Comparison of ENCODE assay signal across 23 cellular contexts in the genomic region with DNA sequence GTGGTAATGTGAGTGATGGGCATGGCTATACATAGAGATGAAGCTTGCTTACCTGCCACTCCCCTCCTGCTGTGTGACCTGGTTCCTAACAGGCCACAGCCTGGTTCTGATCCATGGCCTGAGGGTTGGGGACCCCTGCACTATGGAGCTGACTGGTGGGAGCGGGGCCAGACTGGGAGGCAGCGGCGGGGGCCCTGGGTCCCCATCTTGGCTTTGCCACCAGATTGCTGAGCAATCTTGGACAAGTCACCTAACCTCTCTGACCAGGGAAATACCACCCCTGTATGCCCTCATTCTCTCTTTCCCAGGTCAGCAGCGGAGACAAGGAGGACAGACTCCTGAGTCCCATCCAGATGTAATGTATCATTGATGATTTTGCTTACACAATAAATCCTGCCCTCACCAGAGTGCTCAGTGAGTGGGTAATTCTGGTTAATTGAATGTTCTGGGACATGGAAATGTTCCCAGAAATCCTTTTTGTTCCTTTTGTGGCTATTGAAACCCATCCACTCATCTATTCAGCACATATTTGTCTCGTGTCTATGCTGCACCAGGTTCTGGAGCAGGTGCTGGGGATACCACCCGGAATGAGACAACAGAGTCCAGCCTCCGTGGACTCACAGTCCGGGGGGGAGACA. TPM values are rescaled to one million over a fixed set of nuclear protein-coding genes. Genes with fewer than 3 reads are reported as not detected.
DNase-seq lines count a peak whose midpoint lies in the region; ATAC-seq and TF ChIP-seq lines count a peak whose summit lies in the region.
"Had no signal": no experiment of that assay in that cellular context is flagged by ENCODE, and none has a peak within 500 bp of the region (broad histone marks: within the 10 kb centered on the region; RNA-seq: fewer than 3 reads in every experiment).

No MANE protein-coding gene starts in this region.

- peaks cover 14 to 21% (median 17%) of the 10 kb centered on the region in 3 donors for H3K4me1 Mint-ChIP-seq in IgD-negative memory B cell
- H3K4me1 Mint-ChIP-seq in memory B cell = peaks cover 20% of the 10 kb centered on the region

- H3K79me2 ChIP-seq in osteoblast (ENCODE audit: insufficient read depth, low read length) = peaks cover 6% of the 10 kb centered on the region

- H3K27ac Mint-ChIP-seq in IgD-negative memory B cell (peak overlapping the region in 2 of 3 donors; percentile 11 to 47), memory B cell (peak overlapping the region; percentile 84)
- H3K27ac Mint-ChIP-seq: activated T-cell treated with anti-CD3 and anti-CD28 coated beads, Interleukin-2, amount 50 U/mL, for 24 hours; T-helper 2 cell treated with Interferon-gamma antibody and Interleukin-4, amounts not matched to agents 5 μg/mL and 100 μg/mL, for 36 hours had no signal

- H3K9ac ChIP-seq in stomach smooth muscle (ENCODE audit: low read length in 2 of 2) = no peak overlapping the region
- H3K9ac ChIP-seq: BLaER1 had no signal

- TF ChIP-seq CTCF in ascending aorta (IDR thresholded peaks at IDR 0.05) (no peak), left lung (IDR thresholded peaks at IDR 0.05) (no peak), osteoblast (IDR thresholded peaks at IDR 0.05; ENCODE audit: extremely low read depth, low read depth, low read length) (no peak)

- H3K27me3 ChIP-seq in ascending aorta (no peaks in the 10 kb centered on the region), stomach smooth muscle (ENCODE audit: control insufficient read depth in 1 of 2, insufficient read depth in 2 of 2, low read length in 2 of 2) (no peaks in the 10 kb centered on the region), left lung (peaks cover 0 to 35% of the 10 kb centered on the region in 2 donors), osteoblast (ENCODE audit: insufficient read depth, low read length) (no peaks in the 10 kb centered on the region)
- H3K27me3 ChIP-seq: BLaER1 had no signal

- H3K4me3 Mint-ChIP-seq in IgD-negative memory B cell (peak overlapping the region in 2 of 4 donors; percentile 21 to 89), memory B cell (peak overlapping the region; percentile 24)
- H3K4me3 Mint-ChIP-seq: activated T-cell treated with anti-CD3 and anti-CD28 coated beads, Interleukin-2, amount 50 U/mL, for 24 hours; T-helper 2 cell treated with Interferon-gamma antibody and Interleukin-4, amounts not matched to agents 5 μg/mL and 100 μg/mL, for 36 hours had no signal

- intact Hi-C loops in ascending aorta (cut with DNase I) = no loop called here
- intact Hi-C loops in left lung (cut with DNase I) = no loop called here

- H3K9me3 Mint-ChIP-seq in IgD-negative memory B cell (no peaks in the 10 kb centered on the region), memory B cell (no peaks in the 10 kb centered on the region)
- H3K9me3 Mint-ChIP-seq: activated T-cell treated with anti-CD3 and anti-CD28 coated beads, Interleukin-2, amount 50 U/mL, for 24 hours; T-helper 2 cell treated with Interferon-gamma antibody and Interleukin-4, amounts not matched to agents 5 μg/mL and 100 μg/mL, for 36 hours had no signal

- H3K36me3 ChIP-seq in ascending aorta = no peaks in the 10 kb centered on the region
- H3K36me3 ChIP-seq in stomach smooth muscle (ENCODE audit: control insufficient read depth in 2 of 2, insufficient read depth in 2 of 2, low read length in 2 of 2) = no peaks in the 10 kb centered on the region
- H3K36me3 ChIP-seq in left lung = no peaks in the 10 kb centered on the region
- no peaks in the 10 kb centered on the region for H3K36me3 ChIP-seq in osteoblast (ENCODE audit: insufficient read depth, low read length)
- H3K36me3 ChIP-seq: BLaER1, lower lobe of right lung, prostate gland had no signal

- no peak overlapping the region for H3K4me3 ChIP-seq in ascending aorta
- no peak overlapping the region for H3K4me3 ChIP-seq in stomach smooth muscle (ENCODE audit: low read length in 2 of 2)
- no peak overlapping the region for H3K4me3 ChIP-seq in left lung
- no peak overlapping the region for H3K4me3 ChIP-seq in osteoblast (ENCODE audit: insufficient read depth, low read length)
- H3K4me3 ChIP-seq: BLaER1, K562, lower lobe of right lung, prostate gland had no signal

- no peaks in the 10 kb centered on the region for H4K20me1 ChIP-seq in osteoblast (ENCODE audit: insufficient read depth, low read length)
- H4K20me1 ChIP-seq: BLaER1 had no signal

- H3K36me3 Mint-ChIP-seq in IgD-negative memory B cell (no peaks in the 10 kb centered on the region), memory B cell (no peaks in the 10 kb centered on the region)

- H3K4me1 ChIP-seq in ascending aorta (peaks cover 21 to 26% of the 10 kb centered on the region in 2 donors), stomach smooth muscle (ENCODE audit: control insufficient read depth, insufficient read depth, low read length) (peaks cover 66% of the 10 kb centered on the region), left lung (peaks cover 5 to 11% of the 10 kb centered on the region in 2 donors), osteoblast (ENCODE audit: insufficient read depth, low read length) (peaks cover 10% of the 10 kb centered on the region)

- DNase-seq in ascending aorta (ENCODE audit: low spot score in 2 of 2) (no peak), memory B cell (ENCODE audit: low spot score in 2 of 2) (no peak), left lung (no peak), osteoblast (ENCODE audit: insufficient read length, low spot score, missing footprints) (no peak)
- DNase-seq: ACHN; activated CD4-positive, alpha-beta T cell treated with anti-CD3 and anti-CD28 coated beads for 48 hours; activated gamma-delta T cell treated with Interleukin-2 at 50 U/mL for 16 hours; activated T-cell treated with anti-CD3 and anti-CD28 coated beads, Interleukin-2, amount 50 U/mL, for 24 hours; cerebellar nuclear complex; lower lobe of right lung; NCI-H1417 treated with DMSO at 0.1 percent for 48 hours; PC-3; SHP77; stimulated activated CD4-positive, alpha-beta T cell treated with anti-CD3 and anti-CD28 coated beads, Interleukin-15, amount 100 ng/mL, for 24 hours; stimulated activated naive CD4-positive, alpha-beta T cell treated with Interleukin-2 at 50 U/mL for 16 hours had no signal

- no peak overlapping the region for H3K4me2 ChIP-seq in osteoblast (ENCODE audit: insufficient read depth, low read length)

- ATAC-seq in memory B cell (ENCODE audit: low read depth) (no peak), left lung (no peak), HG02884 (IDR thresholded peaks at IDR 0.05; ENCODE audit: unreplicated experiment) (no peak)
- ATAC-seq: K562, lower lobe of right lung, PC-3 had no signal

- H3K27me3 Mint-ChIP-seq in IgD-negative memory B cell (peaks cover 11% of the 10 kb centered on the region), memory B cell (peaks cover 12% of the 10 kb centered on the region)

- H3K9me3 ChIP-seq in ascending aorta (no peaks in the 10 kb centered on the region), stomach smooth muscle (ENCODE audit: control insufficient read depth in 2 of 2, low read length in 2 of 2) (no peaks in the 10 kb centered on the region), left lung (no peaks in the 10 kb centered on the region), osteoblast (ENCODE audit: low read depth, low read length) (no peaks in the 10 kb centered on the region)
- H3K9me3 ChIP-seq: BLaER1, lower lobe of right lung, prostate gland had no signal

- no peak overlapping the region for H2AFZ ChIP-seq in osteoblast (ENCODE audit: low read length)

- H3K27ac ChIP-seq in ascending aorta = peak overlapping the region; percentile 1 to 8
- peak overlapping the region; percentile 41 for H3K27ac ChIP-seq in stomach smooth muscle (ENCODE audit: low read length)
- no peak overlapping the region for H3K27ac ChIP-seq in left lung
- no peak overlapping the region for H3K27ac ChIP-seq in osteoblast (ENCODE audit: low read depth, low read length)
- H3K27ac ChIP-seq: BLaER1, lower lobe of right lung, VCaP had no signal

RNA-seq across cellular contexts. Expression of a gene that starts 4.1 kb away (rescaled TPM):
- polyA plus RNA-seq in IgD-negative memory B cell = not detected
- total RNA-seq in ascending aorta (177 TPM), left lung (10 to 100 TPM; 26.5 to 39.6 TPM), osteoblast (33.3 and 39.1 TPM in 2 replicates)
- polyA plus RNA-seq: K562 had no signal

Comparison
In these comparisons a context has a peak if more than half of its experiments do, and no peak if none do; other contexts are left out.
1. H3K27ac ChIP-seq: peak in ascending aorta (2 of 2) and stomach smooth muscle (single experiment); none in left lung (0 of 2) and osteoblast (single experiment).